Comparison of ENCODE assay signal across 8 cellular contexts in genomic region chr3:46892285-46893145, GRCh38. TPM values are rescaled to one million over a fixed set of nuclear protein-coding genes. Genes with fewer than 3 reads are reported as not detected.
DNase-seq lines count a peak whose midpoint lies in the region; TF ChIP-seq lines count a peak whose summit lies in the region.

No MANE protein-coding gene starts in this region.

- H3K9me3 Mint-ChIP-seq in activated naive CD4-positive, alpha-beta T cell treated with anti-CD3 and anti-CD28 coated beads for 36 hours, result no peaks in the 10 kb centered on the region

- H3K4me1 Mint-ChIP-seq in activated naive CD4-positive, alpha-beta T cell treated with anti-CD3 and anti-CD28 coated beads for 36 hours (ENCODE audit: low read depth), result peaks cover 4% of the 10 kb centered on the region

- H3K4me3 ChIP-seq in iPS-18c (ENCODE audit: insufficient read depth, low read depth, low read length) (peak overlapping the region; percentile 45), retinal pigment epithelial cell (ENCODE audit: low read length) (peak overlapping the region; percentile 45)

- intact Hi-C loops in activated naive CD4-positive, alpha-beta T cell treated with anti-CD3 and anti-CD28 coated beads for 36 hours (cut with micrococcal nuclease), result no loop called here

- CTCF ChIA-PET in activated naive CD4-positive, alpha-beta T cell treated with anti-CD3 and anti-CD28 coated beads for 36 hours (lab: Charles Lee), result interaction anchor here (1.0 kb wide), 1 partner anchor 26 kb away, joined by 4 read pairs; no protein-coding TSS in a partner anchor

- peak overlapping the region; percentile 20 for H3K27ac ChIP-seq in caudate nucleus (ENCODE audit: low read depth, low read length)

- H3K27ac Mint-ChIP-seq in activated naive CD4-positive, alpha-beta T cell treated with anti-CD3 and anti-CD28 coated beads for 36 hours, result no peak overlapping the region

- no peaks in the 10 kb centered on the region for H3K9me3 ChIP-seq in iPS-18c (ENCODE audit: control insufficient read depth, insufficient read depth, low read length)

- peak overlapping the region; percentile 39 for H3K4me3 Mint-ChIP-seq in activated naive CD4-positive, alpha-beta T cell treated with anti-CD3 and anti-CD28 coated beads for 36 hours

- no peaks in the 10 kb centered on the region for H3K36me3 Mint-ChIP-seq in activated naive CD4-positive, alpha-beta T cell treated with anti-CD3 and anti-CD28 coated beads for 36 hours (ENCODE audit: low read depth)

- no peak for TF ChIP-seq CTCF in retinal pigment epithelial cell (conservative IDR thresholded peaks at IDR 0.05; ENCODE audit: low read depth, low read length)

- DNase-seq in activated naive CD4-positive, alpha-beta T cell treated with anti-CD3 and anti-CD28 coated beads for 36 hours, result no peak
- DNase-seq in activated naive CD4-positive, alpha-beta T cell treated with Interleukin-2 at 50 U/mL for 16 hours, result no peak
- DNase-seq in NOMO-1 (lab: John Stamatoyannopoulos, UW; ENCODE audit: unreplicated experiment in 2 of 2) (peak; percentile 79 to 82), caudate nucleus (lab: John Stamatoyannopoulos, UW) (peak in 53 of 61 donors; percentile 13 to 80 (median 53)), retinal pigment epithelial cell (ENCODE audit: low read depth) (no peak), NCI-H446 (lab: John Stamatoyannopoulos, UW) (no peak)
- no peak for DNase-seq in activated CD8-positive, alpha-beta memory T cell treated with anti-CD3 and anti-CD28 coated beads, Interleukin-2, amount 50 U/mL, for 48 hours

- peaks cover 29% of the 10 kb centered on the region for H3K27me3 Mint-ChIP-seq in activated naive CD4-positive, alpha-beta T cell treated with anti-CD3 and anti-CD28 coated beads for 36 hours (ENCODE audit: low read depth)

RNA-seq across cellular contexts. Expression of gene PTH1R, which starts 15.0 kb away (rescaled TPM):
- total RNA-seq in activated naive CD4-positive, alpha-beta T cell treated with anti-CD3 and anti-CD28 coated beads for 36 hours, result not detected

RNA-seq across cellular contexts. Expression of gene MYL3, which starts 29.3 kb away (rescaled TPM):
- not detected for total RNA-seq in activated naive CD4-positive, alpha-beta T cell treated with anti-CD3 and anti-CD28 coated beads for 36 hours

Comparison
In these comparisons a context has a peak if more than half of its experiments do, and no peak if none do; other contexts are left out.
1. DNase-seq: peak in NOMO-1 (2 of 2) and caudate nucleus (53 of 61); none in activated naive CD4-positive, alpha-beta T cell treated with anti-CD3 and anti-CD28 coated beads for 36 hours (single experiment), activated naive CD4-positive, alpha-beta T cell treated with Interleukin-2 at 50 U/mL for 16 hours (single experiment), retinal pigment epithelial cell (single experiment), NCI-H446 (0 of 2) and activated CD8-positive, alpha-beta memory T cell treated with anti-CD3 and anti-CD28 coated beads, Interleukin-2, amount 50 U/mL, for 48 hours (single experiment).